Comparison of ENCODE assay signal across 8 cellular contexts in genomic region chr16:71230122-71230845, GRCh38. TPM values are rescaled to one million over a fixed set of nuclear protein-coding genes. Genes with fewer than 3 reads are reported as not detected.
DNase-seq lines count a peak whose midpoint lies in the region; ATAC-seq and TF ChIP-seq lines count a peak whose summit lies in the region.

HYDIN (minus strand) TSS chr16:71230722; CDS start chr16:71186895, 43,827 bp downstream.

- H3K4me1 Mint-ChIP-seq in endodermal cell, result peaks cover 1% of the 10 kb centered on the region

- TF ChIP-seq CTCF in endodermal cell (conservative IDR thresholded peaks at IDR 0.05), result no peak

- peaks cover 28% of the 10 kb centered on the region for H3K27me3 Mint-ChIP-seq in endodermal cell (ENCODE audit: insufficient read depth)

- peak within 1 kb of the TSS; percentile 78 for H3K4me3 Mint-ChIP-seq in endodermal cell

- peak within 1 kb of the TSS; percentile 63 for H3K9ac ChIP-seq in endodermal cell (ENCODE audit: extremely low read depth, low read length, poor library complexity, severe bottlenecking)

- H3K9me3 ChIP-seq in endodermal cell (ENCODE audit: control insufficient read depth, low read length), result peaks cover 30% of the 10 kb centered on the region

- DNase-seq in activated T-cell treated with anti-CD3 and anti-CD28 coated beads for 24 hours (ENCODE audit: low read depth) (peak; percentile 4), NCI-H748 (lab: John Stamatoyannopoulos, UW; ENCODE audit: unreplicated experiment) (peak; percentile 92), endodermal cell (peak; percentile 97), mucosa of gallbladder (ENCODE audit: low spot score) (peak; percentile 78), NAMALWA (ENCODE audit: low spot score) (no peak), NK-92 (lab: John Stamatoyannopoulos, UW; ENCODE audit: unreplicated experiment) (no peak)
- DNase-seq in activated T-cell treated with anti-CD3 and anti-CD28 coated beads, Interleukin-2, amount 50 U/mL, for 1 hour, result no peak

- H3K36me3 Mint-ChIP-seq in endodermal cell (ENCODE audit: low read depth), result peaks cover 10% of the 10 kb centered on the region

- peak within 1 kb of the TSS; percentile 47 for H3K27ac ChIP-seq in endodermal cell (ENCODE audit: low read depth, low read length)

- peaks cover 47% of the 10 kb centered on the region for H3K9me3 Mint-ChIP-seq in endodermal cell

- H3K27me3 ChIP-seq in endodermal cell (ENCODE audit: control insufficient read depth, insufficient read depth, low read length, poor library complexity, severe bottlenecking), result no peaks in the 10 kb centered on the region

- H3K4me3 ChIP-seq in endodermal cell (ENCODE audit: low read length), result peak within 1 kb of the TSS; percentile 77

- no peaks in the 10 kb centered on the region for H3K4me1 ChIP-seq in endodermal cell (ENCODE audit: control insufficient read depth, insufficient read depth, low read length)

- 1 to 14% methylated on average over 16 to 38 of the region's 38 CpGs for WGBS in endodermal cell (ENCODE audit: insufficient coverage in 1 of 2, insufficient read length in 1 of 2), 2 experiments

- ATAC-seq in GM19035 (IDR thresholded peaks at IDR 0.05; ENCODE audit: unreplicated experiment), result no peak

- no peaks in the 10 kb centered on the region for H3K36me3 ChIP-seq in endodermal cell (ENCODE audit: control insufficient read depth, insufficient read depth, low read length)

- peak within 1 kb of the TSS; percentile 94 for H3K27ac Mint-ChIP-seq in endodermal cell

RNA-seq across cellular contexts. Expression of gene HYDIN, which starts in this region (rescaled TPM):
- total RNA-seq in endodermal cell (1 to 10 TPM; 6.4 to 7.7 TPM), mucosa of gallbladder (6.2 TPM)
- 4.1 TPM for polyA plus RNA-seq in endodermal cell (2013, experiment 1 of 2)
- polyA plus RNA-seq in endodermal cell (2013, experiment 2 of 2), result 3.6 TPM

Comparison
In these comparisons a context has a peak if more than half of its experiments do, and no peak if none do; other contexts are left out.
1. DNase-seq: peak in activated T-cell treated with anti-CD3 and anti-CD28 coated beads for 24 hours (single experiment), NCI-H748 (single experiment), endodermal cell (single experiment) and mucosa of gallbladder (single experiment); none in activated T-cell treated with anti-CD3 and anti-CD28 coated beads, Interleukin-2, amount 50 U/mL, for 1 hour (single experiment), NAMALWA (single experiment) and NK-92 (single experiment).